33 cellular contexts compared by ENCODE assay signal in genomic region chr5:170419666-170420065, GRCh38. TPM values are rescaled to one million over a fixed set of nuclear protein-coding genes. Genes with fewer than 3 reads are reported as not detected.
"Had no signal": no experiment of that assay in that cellular context is flagged by ENCODE, and none has a peak within 500 bp of the region (broad histone marks: within the 10 kb centered on the region; RNA-seq: fewer than 3 reads in every experiment).

No MANE protein-coding gene starts in this region.

- H3K4me3 ChIP-seq: ovary, psoas muscle, right lobe of liver, sigmoid colon, skin epidermis, smooth muscle cell, spleen, suprapubic skin, testis, tibial artery, transverse colon, upper lobe of right lung, uterus had no signal

- ATAC-seq: naive thymus-derived CD4-positive, alpha-beta T cell; natural killer cell; psoas muscle; right cardiac atrium; right lobe of liver; stimulated activated memory B cell treated with anti-CD40 and anti-IgM and Interleukin-4, amounts not matched to agents 10 μg/mL and 1 μg/mL and 100 μg/mL, for 72 hours; stimulated activated naive CD8-positive, alpha-beta T cell treated with anti-CD3 and anti-CD28 coated beads, Interleukin-15, amount 100 ng/mL, for 72 hours; stimulated activated naive CD8-positive, alpha-beta T cell treated with anti-CD3 and anti-CD28 coated beads, Interleukin-15, Interleukin-2, amounts not matched to agents 100 U/mL and 50 U/mL, for 24 hours; upper lobe of right lung had no signal

- H2AFZ ChIP-seq: parathyroid adenoma had no signal

- H3K27me3 ChIP-seq: ovary, right lobe of liver, sigmoid colon, spleen, suprapubic skin, testis, tibial artery, transverse colon, upper lobe of right lung, uterus had no signal

- H3K4me2 ChIP-seq: smooth muscle cell had no signal

- H3K9me3 ChIP-seq: ovary, psoas muscle, right lobe of liver, sigmoid colon, spleen, suprapubic skin, testis, tibial artery, transverse colon, upper lobe of right lung, uterus had no signal

- DNase-seq: naive thymus-derived CD4-positive, alpha-beta T cell; natural killer cell; nephron progenitor cell; occipital lobe; ovary; posterior cingulate gyrus; psoas muscle; right cardiac atrium; right lobe of liver; sigmoid colon; spleen; stimulated activated CD4-positive, alpha-beta T cell treated with anti-CD3 and anti-CD28 coated beads, Interleukin-12 subunit alpha, Interleukin-12 subunit beta, amount 100 ng/mL, for 4 hours; stimulated activated CD4-positive, alpha-beta T cell treated with anti-CD3 and anti-CD28 coated beads, Interleukin-1b, Interleukin-23, amount 100 ng/mL, for 48 hours; stimulated activated CD4-positive, alpha-beta T cell treated with anti-CD3 and anti-CD28 coated beads, Interleukin-4, amount 100 ng/mL, for 1 hour; stimulated activated CD4-positive, alpha-beta T cell treated with anti-CD3 and anti-CD28 coated beads, Interleukin-4, amount 100 ng/mL, for 4 hours; stimulated activated CD8-positive, alpha-beta memory T cell treated with anti-CD3 and anti-CD28 coated beads, Interleukin-4, amount 100 ng/mL, for 48 hours; stimulated activated naive CD4-positive, alpha-beta T cell; stimulated activated naive CD8-positive, alpha-beta T cell treated with anti-CD3 and anti-CD28 coated beads, Interleukin-15, amount 100 ng/mL, for 72 hours; stimulated activated naive CD8-positive, alpha-beta T cell treated with anti-CD3 and anti-CD28 coated beads, Interleukin-15, Interleukin-2, amounts not matched to agents 100 U/mL and 50 U/mL, for 24 hours; substantia nigra; testis; tibial artery; transverse colon; upper lobe of right lung; uterus had no signal

- H3K27ac ChIP-seq: ovary, parathyroid adenoma, psoas muscle, right lobe of liver, sigmoid colon, skin epidermis, spleen, suprapubic skin, testis, tibial artery, transverse colon, upper lobe of right lung, uterus had no signal

- H3K36me3 ChIP-seq: ovary, right lobe of liver, sigmoid colon, spleen, suprapubic skin, transverse colon, upper lobe of right lung, uterus had no signal

- H3K79me2 ChIP-seq: parathyroid adenoma had no signal

- H3K4me1 ChIP-seq: parathyroid adenoma, psoas muscle, right lobe of liver, testis, tibial artery, upper lobe of right lung, uterus had no signal

- H3K9ac ChIP-seq: parathyroid adenoma had no signal

RNA-seq across cellular contexts. Expression of gene KCNMB1, which starts 30.5 kb away (rescaled TPM):
- total RNA-seq: neural crest cell, progenitor cell of endocrine pancreas, renal cortical epithelial cell had no signal
- polyA plus RNA-seq: naive thymus-derived CD4-positive, alpha-beta T cell had no signal
